8 cellular contexts compared by ENCODE assay signal in genomic region chr13:97028441-97029299, GRCh38. TPM values are rescaled to one million over a fixed set of nuclear protein-coding genes. Genes with fewer than 3 reads are reported as not detected.
A peak's percentile ranks its signal among the peaks of the same experiment; 100 is the strongest.
DNase-seq lines count a peak whose midpoint lies in the region; ATAC-seq, FAIRE-seq and TF ChIP-seq lines count a peak whose summit lies in the region.

No MANE protein-coding gene starts in this region.

- TF ChIP-seq POLR2A in HepG2 (IDR thresholded peaks at IDR 0.05; ENCODE audit: insufficient read depth in 1 of 2, low read depth in 2 of 2, low read length in 2 of 2), result no peak

- in situ Hi-C loops in GM13977 (cut with MboI; ENCODE audit: low pct_unique_long_range_greater_than_20kb, low sequenced_read_pairs, unreplicated experiment) (no loop called here), HepG2 (cut with HindIII; ENCODE audit: extremely low pct_ligation_motif_present, low pct_unique_long_range_greater_than_20kb) (no loop called here)

- no peaks in the 10 kb centered on the region for H4K20me1 ChIP-seq in HepG2 (ENCODE audit: insufficient read depth, low read length)

- no peak overlapping the region for H3K9ac ChIP-seq in HepG2 (ENCODE audit: insufficient read depth, low read depth, low read length)

- no peak for TF ChIP-seq RAD21 in HepG2 (CRISPR knock-in tag; IDR thresholded peaks at IDR 0.05)

- 0 out of 5 replicates have a peak, but pooled peaks cover 0 to 4% of the 10 kb centered on the region in 2 experiments for H3K27me3 ChIP-seq in HepG2 (ENCODE audit: control insufficient read depth in 1 of 2, insufficient read depth in 2 of 2, low read length in 2 of 2)

- no peak for FAIRE-seq in HepG2 (lab: Jason Lieb, UNC)

- no peaks in the 10 kb centered on the region for H3K9me3 ChIP-seq in HepG2 (ENCODE audit: low read length)

- CTCF ChIA-PET in HepG2 (lab: Yijun Ruan, JAX; ENCODE audit: low intra/inter-chr PET ratio, low total read pairs), result interaction anchor here (1.3 kb wide), 1 partner anchor 11 kb away, joined by 7 read pairs; no protein-coding TSS in a partner anchor

- no peaks in the 10 kb centered on the region for H3K36me3 ChIP-seq in HepG2 (replicated peaks in 1 of 2; ENCODE audit: control insufficient read depth in 1 of 2, insufficient read depth in 2 of 2, low read length in 2 of 2)

- H2AFZ ChIP-seq in HepG2 (ENCODE audit: low read length), result no peak overlapping the region

- DNase-seq in AG09309 (ENCODE audit: low read depth) (no peak), GM13977 (ENCODE audit: low spot score) (peak; percentile 57), NCI-H1092 treated with DMSO at 0.1 percent for 48 hours (lab: John Stamatoyannopoulos, UW) (peak; percentile 50), UCSD-AML1 (lab: John Stamatoyannopoulos, UW; ENCODE audit: unreplicated experiment) (peak; percentile 11), coronary artery (ENCODE audit: low spot score) (no peak), HepG2 (ENCODE audit: low spot score) (peak; percentile 9)
- peak; percentile 14 for DNase-seq in stimulated activated CD8-positive, alpha-beta memory T cell treated with anti-CD3 and anti-CD28 coated beads, Interleukin-4, amount 100 ng/mL, for 24 hours (ENCODE audit: low read depth)

- H3K27ac ChIP-seq in coronary artery, result no peak overlapping the region
- no peak overlapping the region for H3K27ac ChIP-seq in HepG2 (ENCODE audit: extremely low read length, insufficient read depth, low read length)

- no peak overlapping the region for H3K4me3 ChIP-seq in AG09309 (ENCODE audit: control insufficient read depth, low read depth, low read length)
- H3K4me3 ChIP-seq in coronary artery, result no peak overlapping the region
- no peak overlapping the region for H3K4me3 ChIP-seq in HepG2 (replicated peaks in 1 of 3; ENCODE audit: insufficient read depth in 1 of 3, low read depth in 2 of 3, low read length in 3 of 3)

- TF ChIP-seq EP300 in HepG2 (IDR thresholded peaks at IDR 0.05; ENCODE audit: low read depth in 2 of 2, low read length in 2 of 2) (no peak), HepG2 (CRISPR knock-in tag; IDR thresholded peaks at IDR 0.05; ENCODE audit: borderline replicate concordance) (no peak)

- no peaks in the 10 kb centered on the region for H3K4me1 ChIP-seq in HepG2 (ENCODE audit: insufficient read depth, low read length)

- no TSS peak for BruUV-seq in HepG2 (replicated peaks; lab: Mats Ljungman, UMichigan)

- no peak overlapping the region for H3K4me2 ChIP-seq in HepG2 (ENCODE audit: low read depth, low read length)

- intact Hi-C loops in HepG2 (cut with micrococcal nuclease; ENCODE audit: unreplicated experiment), result loop anchor here (1.0 to 5.0 kb wide), 2 partner anchors 10 to 184 kb away; no protein-coding TSS in a partner anchor

- TF ChIP-seq CTCF in AG09309 (IDR thresholded peaks at IDR 0.05; ENCODE audit: control insufficient read depth, insufficient read depth, low read depth, low read length, missing control alignments) (peak; percentile 83), GM13977 (IDR thresholded peaks at IDR 0.05; ENCODE audit: extremely low read depth, insufficient read depth, missing control alignments) (peak; percentile 84), coronary artery (IDR thresholded peaks at IDR 0.05) (peak; percentile 74), HepG2 (CRISPR knock-in tag; IDR thresholded peaks at IDR 0.05) (peak; percentile 69)

- POLR2A ChIA-PET in HepG2 (lab: Yijun Ruan, JAX), result no interaction called here

- WGBS in HepG2 (ENCODE audit: low lambda C conversion rate), result 40% methylated on average over 12 of the region's 12 CpGs

- ATAC-seq in HepG2 (peak; percentile 36; the same call in 1 of the 3 replicates), HG02571 (IDR thresholded peaks at IDR 0.05; ENCODE audit: unreplicated experiment) (no peak)

- H3K79me2 ChIP-seq in HepG2 (ENCODE audit: insufficient read depth, low read length), result no peaks in the 10 kb centered on the region

TF ChIP-seq in HepG2, 621 proteins besides CTCF, POLR2A, EP300 and RAD21:
- TF ChIP-seq ZSCAN29 (CRISPR knock-in tag; conservative IDR thresholded peaks at IDR 0.05), result no peak
- no peak for TF ChIP-seq HDAC1 (CRISPR knock-in tag; IDR thresholded peaks at IDR 0.05)
- TF ChIP-seq TGIF2 (CRISPR knock-in tag; IDR thresholded peaks at IDR 0.05), result no peak
- TF ChIP-seq STAG1 (CRISPR knock-in tag; IDR thresholded peaks at IDR 0.05), result peak; percentile 50
- peak; percentile 65 for TF ChIP-seq ARID3A (IDR thresholded peaks at IDR 0.05; ENCODE audit: low read depth, low read length)
- no peak for TF ChIP-seq NFE2L2 (IDR thresholded peaks at IDR 0.05; ENCODE audit: low read length)
- no peak for TF ChIP-seq SSRP1 (CRISPR knock-in tag; IDR thresholded peaks at IDR 0.05)
- TF ChIP-seq ZNF562 (CRISPR knock-in tag; IDR thresholded peaks at IDR 0.05; ENCODE audit: borderline replicate concordance), result no peak

RNA-seq across cellular contexts. Expression of gene OXGR1, which starts 34.4 kb away (rescaled TPM):
- total RNA-seq in HepG2 (2016; rRNA removed; fragmentation: Illumina TruSeq; extraction: Trizol), result not detected in 2 replicates
- not detected in 2 replicates for total RNA-seq in HepG2 (2016; cell fraction: cytosol; rRNA removed; fragmentation: Illumina TruSeq; extraction: Trizol; ENCODE audit: low read depth)
- total RNA-seq in HepG2 (2016; cell fraction: insoluble cytoplasmic fraction; rRNA removed; fragmentation: Illumina TruSeq; extraction: Trizol), result not detected in 2 replicates
- total RNA-seq in HepG2 (2016; cell fraction: membrane; rRNA removed; fragmentation: Illumina TruSeq; extraction: Trizol), result not detected in 2 replicates
- total RNA-seq in HepG2 (2016; cell fraction: nucleus; rRNA removed; fragmentation: Illumina TruSeq; extraction: Trizol), result not detected in 2 replicates
- polyA plus RNA-seq in HepG2 (2011; rRNA removed), result not detected in 2 replicates
- polyA plus RNA-seq in HepG2 (2011; cell fraction: cytosol; rRNA removed), result not detected in 2 replicates
- polyA plus RNA-seq in HepG2 (2011; cell fraction: nucleus; rRNA removed), result not detected in 2 replicates
- not detected in 2 replicates for polyA plus RNA-seq in HepG2 (2012)
- not detected in 2 replicates for polyA plus RNA-seq in HepG2 (2016; cell fraction: cytosol; fragmentation: Illumina TruSeq; extraction: Trizol; ENCODE audit: low read depth)
- not detected in 2 replicates for polyA plus RNA-seq in HepG2 (2016; cell fraction: insoluble cytoplasmic fraction; fragmentation: Illumina TruSeq; extraction: Trizol; ENCODE audit: low read depth)
- polyA plus RNA-seq in HepG2 (2016; cell fraction: membrane; fragmentation: Illumina TruSeq; extraction: Trizol; ENCODE audit: low read depth), result not detected in 2 replicates
- not detected in 2 replicates for polyA plus RNA-seq in HepG2 (2016; cell fraction: nucleus; fragmentation: Illumina TruSeq; extraction: Trizol; ENCODE audit: insufficient read depth, low read depth)
- not detected in 2 replicates for polyA minus RNA-seq in HepG2 (2011; rRNA and poly(A)+ RNA removed; ENCODE audit: low replicate concordance)
- polyA minus RNA-seq in HepG2 (2011; cell fraction: cytosol; rRNA and poly(A)+ RNA removed), result not detected in 2 replicates
- not detected in 2 replicates for polyA minus RNA-seq in HepG2 (2011; cell fraction: nucleus; rRNA and poly(A)+ RNA removed)

Comparison
In these comparisons a context has a peak if more than half of its experiments do, and no peak if none do; other contexts are left out.
1. DNase-seq: peak in GM13977 (single experiment), NCI-H1092 treated with DMSO at 0.1 percent for 48 hours (single experiment), UCSD-AML1 (single experiment), HepG2 (single experiment) and stimulated activated CD8-positive, alpha-beta memory T cell treated with anti-CD3 and anti-CD28 coated beads, Interleukin-4, amount 100 ng/mL, for 24 hours (single experiment); none in AG09309 (single experiment) and coronary artery (single experiment).
2. Peak in every context shown above with its lines, with median percentiles within 50 percentile points of each other: CTCF ChIP-seq.